ENCODE assay signal across 1 cellular context in the genomic region with DNA sequence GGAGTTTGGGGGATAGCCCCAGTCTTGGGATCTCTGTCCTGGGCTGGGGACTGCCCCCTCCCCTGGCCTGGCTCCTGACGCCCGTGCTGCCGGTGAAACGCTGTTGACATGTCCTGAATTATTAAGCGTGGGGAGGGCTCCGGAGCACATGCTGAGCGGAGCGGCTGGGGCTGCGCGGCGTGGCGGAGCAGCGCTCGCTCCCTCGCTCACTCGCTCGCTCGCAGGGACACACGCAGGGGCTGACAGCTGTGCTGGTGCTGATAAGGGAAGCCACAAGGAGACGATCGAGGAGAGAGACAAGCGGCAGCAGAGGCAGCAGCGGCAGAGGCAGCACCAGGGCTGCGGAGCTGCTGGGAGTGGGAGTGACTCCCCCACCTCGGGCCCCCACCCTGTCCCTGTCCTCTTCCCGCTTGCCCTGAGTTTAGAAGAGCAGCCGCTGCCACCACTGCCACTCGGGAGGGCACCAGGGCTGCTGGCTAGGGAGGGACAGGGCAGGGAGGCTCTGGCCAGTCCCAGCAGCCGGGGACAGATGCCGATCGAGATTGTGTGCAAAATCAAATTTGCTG.
TF ChIP-seq lines count a peak whose summit lies in the region.

A gene with protein sequence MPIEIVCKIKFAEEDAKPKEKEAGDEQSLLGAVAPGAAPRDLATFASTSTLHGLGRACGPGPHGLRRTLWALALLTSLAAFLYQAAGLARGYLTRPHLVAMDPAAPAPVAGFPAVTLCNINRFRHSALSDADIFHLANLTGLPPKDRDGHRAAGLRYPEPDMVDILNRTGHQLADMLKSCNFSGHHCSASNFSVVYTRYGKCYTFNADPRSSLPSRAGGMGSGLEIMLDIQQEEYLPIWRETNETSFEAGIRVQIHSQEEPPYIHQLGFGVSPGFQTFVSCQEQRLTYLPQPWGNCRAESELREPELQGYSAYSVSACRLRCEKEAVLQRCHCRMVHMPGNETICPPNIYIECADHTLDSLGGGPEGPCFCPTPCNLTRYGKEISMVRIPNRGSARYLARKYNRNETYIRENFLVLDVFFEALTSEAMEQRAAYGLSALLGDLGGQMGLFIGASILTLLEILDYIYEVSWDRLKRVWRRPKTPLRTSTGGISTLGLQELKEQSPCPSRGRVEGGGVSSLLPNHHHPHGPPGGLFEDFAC (plus strand): TSS at position 287 of the 566 bp plus-strand sequence. CDS start 243 bp downstream, at position 530.

TF ChIP-seq in HEK293, 187 proteins besides CTCF, POLR2A, EP300 and RAD21 (continued from another document):
- TF ChIP-seq, protein P1, sequence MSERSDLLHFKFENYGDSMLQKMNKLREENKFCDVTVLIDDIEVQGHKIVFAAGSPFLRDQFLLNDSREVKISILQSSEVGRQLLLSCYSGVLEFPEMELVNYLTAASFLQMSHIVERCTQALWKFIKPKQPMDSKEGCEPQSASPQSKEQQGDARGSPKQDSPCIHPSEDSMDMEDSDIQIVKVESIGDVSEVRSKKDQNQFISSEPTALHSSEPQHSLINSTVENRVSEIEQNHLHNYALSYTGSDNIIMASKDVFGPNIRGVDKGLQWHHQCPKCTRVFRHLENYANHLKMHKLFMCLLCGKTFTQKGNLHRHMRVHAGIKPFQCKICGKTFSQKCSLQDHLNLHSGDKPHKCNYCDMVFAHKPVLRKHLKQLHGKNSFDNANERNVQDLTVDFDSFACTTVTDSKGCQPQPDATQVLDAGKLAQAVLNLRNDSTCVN (tag by site-specific recombination; optimal IDR thresholded peaks at IDR 0.05) = peak; percentile 42
- TF ChIP-seq ZNF585B (tag by site-specific recombination; IDR thresholded peaks at IDR 0.05) (no peak), ZBTB48 (tag by site-specific recombination; IDR thresholded peaks at IDR 0.05) (0 out of 2 replicates have a peak, but pooled peaks have one; percentile 44), PATZ1 (tag by site-specific recombination; IDR thresholded peaks at IDR 0.05) (peak; percentile 39), ZIC2 (tag by site-specific recombination; IDR thresholded peaks at IDR 0.05) (peak; percentile 96)
